Comparison of ENCODE assay signal across 1 cellular context in the genomic region with DNA sequence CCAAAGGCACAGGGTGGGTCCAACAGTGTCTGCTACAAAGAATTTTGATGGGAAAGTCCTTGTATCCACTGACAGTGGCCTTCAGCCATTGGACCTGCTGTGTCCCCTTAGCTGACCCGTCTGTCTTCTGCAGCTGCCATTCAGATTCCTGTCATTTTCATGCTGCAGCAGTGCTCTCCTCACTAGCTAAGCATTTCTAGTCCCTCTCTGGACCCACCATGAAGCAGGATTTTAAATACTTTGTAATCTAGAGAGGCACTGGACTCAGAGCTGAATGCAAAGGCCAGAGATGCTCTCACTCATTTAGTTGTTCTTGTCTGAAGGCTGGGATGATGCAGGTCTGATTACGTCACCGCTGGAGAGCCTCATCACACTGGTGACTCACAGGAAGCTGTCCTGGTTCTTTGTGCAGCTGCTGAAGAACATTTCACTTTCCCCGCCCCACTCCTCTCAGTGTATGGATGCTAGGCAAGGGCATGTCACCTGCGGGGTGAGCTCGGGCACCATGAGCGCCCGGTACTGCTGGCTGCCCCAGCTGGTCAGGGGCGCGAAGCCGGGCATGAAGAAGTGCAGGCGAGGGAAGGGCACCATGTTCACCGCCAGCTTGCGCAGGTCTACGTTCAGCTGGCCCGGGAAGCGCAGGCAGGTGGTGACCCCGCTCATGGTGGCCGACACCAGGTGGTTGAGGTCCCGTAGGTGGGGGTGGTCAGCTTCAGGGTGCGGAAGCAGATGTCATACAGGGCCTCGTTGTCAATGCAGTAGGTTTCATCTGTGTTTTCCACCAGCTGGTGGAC.
TF ChIP-seq lines count a peak whose summit lies in the region.

No MANE protein-coding gene starts in this region.

TF ChIP-seq in endothelial cell of umbilical vein, 7 proteins besides CTCF, POLR2A, EP300 and RAD21:
- TF ChIP-seq FOS (IDR thresholded peaks at IDR 0.05; ENCODE audit: borderline replicate concordance, insufficient read depth, low read length) (peak; percentile 67), POLR2AphosphoS5 (IDR thresholded peaks at IDR 0.05; ENCODE audit: insufficient read depth, low read depth, low read length) (no peak), MYC (IDR thresholded peaks at IDR 0.05; ENCODE audit: low read depth, low read length) (no peak), GATA2 (IDR thresholded peaks at IDR 0.05; ENCODE audit: insufficient read depth, insufficient read length, low read depth, low read length) (no peak), EZH2 (IDR thresholded peaks at IDR 0.05; ENCODE audit: borderline replicate concordance, low read depth, low read length, severe bottlenecking) (no peak), JUN (IDR thresholded peaks at IDR 0.05; ENCODE audit: borderline replicate concordance, insufficient read depth, insufficient read length, low read depth) (peak; percentile 97)
- TF ChIP-seq, protein P1, sequence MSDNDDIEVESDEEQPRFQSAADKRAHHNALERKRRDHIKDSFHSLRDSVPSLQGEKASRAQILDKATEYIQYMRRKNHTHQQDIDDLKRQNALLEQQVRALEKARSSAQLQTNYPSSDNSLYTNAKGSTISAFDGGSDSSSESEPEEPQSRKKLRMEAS (IDR thresholded peaks at IDR 0.05; ENCODE audit: insufficient read depth, insufficient read length): no peak
